11 cellular contexts compared by ENCODE assay signal in genomic region chr15:74399511-74400312, GRCh38. TPM values are rescaled to one million over a fixed set of nuclear protein-coding genes. Genes with fewer than 3 reads are reported as not detected.
A peak's percentile ranks its signal among the peaks of the same experiment; 100 is the strongest.
DNase-seq lines count a peak whose midpoint lies in the region; ATAC-seq lines count a peak whose summit lies in the region.
"Had no signal": no experiment of that assay in that cellular context is flagged by ENCODE, and none has a peak within 500 bp of the region (broad histone marks: within the 10 kb centered on the region; RNA-seq: fewer than 3 reads in every experiment).

No MANE protein-coding gene starts in this region.

- H3K4me3 ChIP-seq in MG63 (no peak overlapping the region), skeletal muscle cell (ENCODE audit: low read depth, low read length) (no peak overlapping the region)

- no peaks in the 10 kb centered on the region for H3K27me3 ChIP-seq in MG63

- ATAC-seq in HG02763 (IDR thresholded peaks at IDR 0.05; ENCODE audit: unreplicated experiment) (no peak), GM21423 (IDR thresholded peaks at IDR 0.05; ENCODE audit: unreplicated experiment) (no peak)

- H3K36me3 ChIP-seq in MG63, result no peaks in the 10 kb centered on the region

- no peaks in the 10 kb centered on the region for H3K9me3 ChIP-seq in MG63

- DNase-seq in EL, result peak; percentile 87
- DNase-seq in MG63, result peak; percentile 76
- peak; percentile 46 for DNase-seq in activated naive CD4-positive, alpha-beta T cell treated with Interleukin-2 at 50 U/mL for 16 hours
- DNase-seq in skeletal muscle cell (ENCODE audit: low read depth), result peak; percentile 66
- no peak for DNase-seq in hypothalamus (lab: John Stamatoyannopoulos, UW)
- no peak for DNase-seq in NCI-H345 treated with DMSO at 0.1 percent for 48 hours (lab: John Stamatoyannopoulos, UW; ENCODE audit: unreplicated experiment)
- DNase-seq: nephron progenitor cell, T-helper 9 cell had no signal

RNA-seq across cellular contexts. Expression of gene CYP11A1, which starts 32.3 kb away (rescaled TPM):
- 0.30 and 6.3 TPM in 2 replicates for total RNA-seq in MG63 (2014; rRNA removed; shearing (Covaris generic); ENCODE audit: low replicate concordance)
- total RNA-seq: temporal lobe had no signal

RNA-seq across cellular contexts. Expression of gene SEMA7A, which starts 34.0 kb away (rescaled TPM):
- 10.5 and 12.0 TPM in 2 replicates for total RNA-seq in MG63 (2014; rRNA removed; shearing (Covaris generic); ENCODE audit: low replicate concordance)

Comparison
In these comparisons a context has a peak if more than half of its experiments do, and no peak if none do; other contexts are left out.
1. DNase-seq: peak in EL (single experiment), MG63 (single experiment), activated naive CD4-positive, alpha-beta T cell treated with Interleukin-2 at 50 U/mL for 16 hours (single experiment) and skeletal muscle cell (single experiment); none in hypothalamus (0 of 51) and NCI-H345 treated with DMSO at 0.1 percent for 48 hours (single experiment).